11 cellular contexts compared by ENCODE assay signal in genomic region chr14:61347771-61348443, GRCh38. TPM values are rescaled to one million over a fixed set of nuclear protein-coding genes. Genes with fewer than 3 reads are reported as not detected.
DNase-seq lines count a peak whose midpoint lies in the region; TF ChIP-seq lines count a peak whose summit lies in the region.
"Had no signal": no experiment of that assay in that cellular context is flagged by ENCODE, and none has a peak within 500 bp of the region (broad histone marks: within the 10 kb centered on the region; RNA-seq: fewer than 3 reads in every experiment).

No MANE protein-coding gene starts in this region.

- H3K4me1 Mint-ChIP-seq in CD14-positive monocyte: peaks cover 63% of the 10 kb centered on the region
- H3K4me1 Mint-ChIP-seq in activated naive CD8-positive, alpha-beta T cell (ENCODE audit: low read depth): peaks cover 98% of the 10 kb centered on the region

- peaks cover 0 to 3% (median 0%) of the 10 kb centered on the region in 7 donors for H3K9me3 Mint-ChIP-seq in CD14-positive monocyte
- H3K9me3 Mint-ChIP-seq in activated naive CD8-positive, alpha-beta T cell (ENCODE audit: low read depth): peaks cover 5% of the 10 kb centered on the region
- H3K9me3 Mint-ChIP-seq: WTC11 had no signal

- peaks cover 3 to 6% of the 10 kb centered on the region in 2 donors for H3K36me3 Mint-ChIP-seq in CD14-positive monocyte
- peaks cover 19% of the 10 kb centered on the region for H3K36me3 Mint-ChIP-seq in activated naive CD8-positive, alpha-beta T cell
- H3K36me3 Mint-ChIP-seq: WTC11 had no signal

- H3K27ac ChIP-seq in KOPT-K1 (ENCODE audit: low read depth, low read length, poor library complexity, severe bottlenecking): peak overlapping the region; percentile 98
- H3K27ac ChIP-seq: GM23248 had no signal

- peak overlapping the region; percentile 58 to 91 (median 76) for H3K27ac Mint-ChIP-seq in CD14-positive monocyte
- peak overlapping the region; percentile 99 for H3K27ac Mint-ChIP-seq in activated naive CD8-positive, alpha-beta T cell
- H3K27ac Mint-ChIP-seq: WTC11 had no signal

- TF ChIP-seq CTCF in CD14-positive monocyte (IDR thresholded peaks at IDR 0.05): no peak

- intact Hi-C loops in CD14-positive monocyte (cut with micrococcal nuclease): no loop called here

- H3K4me3 Mint-ChIP-seq in CD14-positive monocyte: peak overlapping the region in 1 of 2 donors; percentile 37
- peak overlapping the region; percentile 83 for H3K4me3 Mint-ChIP-seq in activated naive CD8-positive, alpha-beta T cell
- H3K4me3 Mint-ChIP-seq: WTC11 had no signal

- peaks cover 15% of the 10 kb centered on the region for H3K36me3 ChIP-seq in KOPT-K1 (ENCODE audit: insufficient read depth, low read length)

- H3K27me3 Mint-ChIP-seq in CD14-positive monocyte (ENCODE audit: low read depth in 3 of 3): peaks cover 0 to 5% (median 3%) of the 10 kb centered on the region in 3 donors
- H3K27me3 Mint-ChIP-seq in activated naive CD8-positive, alpha-beta T cell: no peaks in the 10 kb centered on the region

- H3K9me3 ChIP-seq in KOPT-K1 (ENCODE audit: insufficient read depth, low read length, poor library complexity, severe bottlenecking): no peaks in the 10 kb centered on the region

- DNase-seq in CD14-positive monocyte (ENCODE audit: low spot score) (no peak), pons (ENCODE audit: low spot score) (peak; percentile 65), NCI-H69 (lab: John Stamatoyannopoulos, UW) (no peak), HUDEP-2 (lab: John Stamatoyannopoulos, UW; ENCODE audit: unreplicated experiment in 76 of 76) (no peak), amniotic stem cell (lab: John Stamatoyannopoulos, UW) (no peak), HPDE6-E6E7 (ENCODE audit: extremely low spot score) (no peak)
- DNase-seq: GM23248, left colon had no signal

RNA-seq across cellular contexts. Expression of gene PRKCH, which starts 26.5 kb away (rescaled TPM):
- polyA plus RNA-seq in CD14-positive monocyte: 1 to 10 TPM; 3.6 to 5.4 TPM
